Comparison of ENCODE assay signal across 1 cellular context in the genomic region with DNA sequence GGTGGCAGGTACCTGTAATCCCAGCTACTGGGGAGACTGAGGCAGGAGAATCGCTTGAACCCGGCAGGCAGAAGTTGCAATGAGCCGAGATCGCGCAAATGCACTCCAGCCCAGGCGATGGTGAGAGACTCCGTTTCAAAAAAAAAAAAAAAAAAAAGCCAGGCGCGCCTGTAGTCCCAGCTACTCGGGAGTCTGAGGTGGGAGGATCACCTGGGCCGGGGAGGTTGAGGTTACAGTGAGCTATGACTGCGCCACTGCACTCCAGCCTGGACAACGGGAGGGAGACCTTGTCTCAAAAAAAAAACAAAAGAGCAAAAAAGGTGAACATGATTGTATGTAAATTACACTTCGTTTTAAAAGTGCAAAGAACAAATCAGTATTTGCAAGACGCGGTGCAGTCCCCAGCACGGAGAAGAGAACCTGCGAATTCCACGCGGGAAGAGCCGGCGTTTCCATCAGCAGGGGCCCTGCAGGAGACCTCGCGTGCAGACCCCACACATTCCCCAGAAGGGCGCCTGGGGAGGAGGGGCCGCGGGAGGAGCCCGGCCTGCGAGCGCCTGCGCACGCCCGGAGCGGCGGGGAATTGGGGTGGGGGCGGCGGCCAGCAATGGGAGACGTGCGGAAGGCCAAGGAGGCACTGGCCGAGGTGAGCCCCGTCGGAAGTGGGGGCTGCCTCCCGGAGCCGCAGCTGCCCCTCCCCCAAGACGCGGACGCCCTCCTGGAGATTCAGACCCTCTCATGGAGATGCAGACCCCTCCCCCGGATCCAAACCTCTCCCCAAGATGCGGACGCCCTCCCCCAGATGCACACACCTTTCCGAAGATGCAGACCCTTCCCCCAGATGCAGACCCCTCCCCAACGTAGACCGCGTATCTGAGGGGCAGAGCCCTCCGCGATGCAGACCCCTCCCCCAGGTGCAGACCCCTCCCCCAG.
A peak's percentile ranks its signal among the peaks of the same experiment; 100 is the strongest.
TF ChIP-seq lines count a peak whose summit lies in the region.

No MANE protein-coding gene starts in this region.

TF ChIP-seq in HepG2, 621 proteins besides CTCF, POLR2A, EP300 and RAD21 (continued from another document and continues in another):
- 0 out of 2 replicates have a peak, but pooled peaks have one; percentile 32 for TF ChIP-seq ZNF317 (CRISPR knock-in tag; IDR thresholded peaks at IDR 0.05)
- TF ChIP-seq ZNF547 (CRISPR knock-in tag; IDR thresholded peaks at IDR 0.05) = 0 out of 2 replicates have a peak, but pooled peaks have one; percentile 32
- TF ChIP-seq HNRNPK (IDR thresholded peaks at IDR 0.05; ENCODE audit: low read depth, low read length, poor library complexity, severe bottlenecking) = peak; percentile 4
- no peak for TF ChIP-seq SIX4 (CRISPR knock-in tag; IDR thresholded peaks at IDR 0.05)
- peak; percentile 57; the same call in 1 of the 2 replicates for TF ChIP-seq HIVEP1 (CRISPR knock-in tag; IDR thresholded peaks at IDR 0.05)
- TF ChIP-seq TBX2 (CRISPR knock-in tag; IDR thresholded peaks at IDR 0.05; ENCODE audit: borderline replicate concordance) = no peak
- no peak for TF ChIP-seq NR2F2 (IDR thresholded peaks at IDR 0.05; ENCODE audit: borderline replicate concordance, low read depth)
- no peak for TF ChIP-seq MEIS2 (CRISPR knock-in tag; IDR thresholded peaks at IDR 0.05)
- TF ChIP-seq, protein P1, sequence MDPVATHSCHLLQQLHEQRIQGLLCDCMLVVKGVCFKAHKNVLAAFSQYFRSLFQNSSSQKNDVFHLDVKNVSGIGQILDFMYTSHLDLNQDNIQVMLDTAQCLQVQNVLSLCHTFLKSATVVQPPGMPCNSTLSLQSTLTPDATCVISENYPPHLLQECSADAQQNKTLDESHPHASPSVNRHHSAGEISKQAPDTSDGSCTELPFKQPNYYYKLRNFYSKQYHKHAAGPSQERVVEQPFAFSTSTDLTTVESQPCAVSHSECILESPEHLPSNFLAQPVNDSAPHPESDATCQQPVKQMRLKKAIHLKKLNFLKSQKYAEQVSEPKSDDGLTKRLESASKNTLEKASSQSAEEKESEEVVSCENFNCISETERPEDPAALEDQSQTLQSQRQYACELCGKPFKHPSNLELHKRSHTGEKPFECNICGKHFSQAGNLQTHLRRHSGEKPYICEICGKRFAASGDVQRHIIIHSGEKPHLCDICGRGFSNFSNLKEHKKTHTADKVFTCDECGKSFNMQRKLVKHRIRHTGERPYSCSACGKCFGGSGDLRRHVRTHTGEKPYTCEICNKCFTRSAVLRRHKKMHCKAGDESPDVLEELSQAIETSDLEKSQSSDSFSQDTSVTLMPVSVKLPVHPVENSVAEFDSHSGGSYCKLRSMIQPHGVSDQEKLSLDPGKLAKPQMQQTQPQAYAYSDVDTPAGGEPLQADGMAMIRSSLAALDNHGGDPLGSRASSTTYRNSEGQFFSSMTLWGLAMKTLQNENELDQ (CRISPR knock-in tag; IDR thresholded peaks at IDR 0.05; ENCODE audit: borderline replicate concordance) = no peak
- TF ChIP-seq, protein P2, sequence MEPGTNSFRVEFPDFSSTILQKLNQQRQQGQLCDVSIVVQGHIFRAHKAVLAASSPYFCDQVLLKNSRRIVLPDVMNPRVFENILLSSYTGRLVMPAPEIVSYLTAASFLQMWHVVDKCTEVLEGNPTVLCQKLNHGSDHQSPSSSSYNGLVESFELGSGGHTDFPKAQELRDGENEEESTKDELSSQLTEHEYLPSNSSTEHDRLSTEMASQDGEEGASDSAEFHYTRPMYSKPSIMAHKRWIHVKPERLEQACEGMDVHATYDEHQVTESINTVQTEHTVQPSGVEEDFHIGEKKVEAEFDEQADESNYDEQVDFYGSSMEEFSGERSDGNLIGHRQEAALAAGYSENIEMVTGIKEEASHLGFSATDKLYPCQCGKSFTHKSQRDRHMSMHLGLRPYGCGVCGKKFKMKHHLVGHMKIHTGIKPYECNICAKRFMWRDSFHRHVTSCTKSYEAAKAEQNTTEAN (CRISPR knock-in tag; conservative IDR thresholded peaks at IDR 0.05) = no peak
- no peak for TF ChIP-seq ZBTB3 (CRISPR knock-in tag; IDR thresholded peaks at IDR 0.05; ENCODE audit: borderline replicate concordance, low read depth)
- no peak for TF ChIP-seq MAFF (IDR thresholded peaks at IDR 0.05; ENCODE audit: low read depth, low read length)
- TF ChIP-seq ELF1 (CRISPR knock-in tag; IDR thresholded peaks at IDR 0.05) = no peak
- TF ChIP-seq, protein P3, sequence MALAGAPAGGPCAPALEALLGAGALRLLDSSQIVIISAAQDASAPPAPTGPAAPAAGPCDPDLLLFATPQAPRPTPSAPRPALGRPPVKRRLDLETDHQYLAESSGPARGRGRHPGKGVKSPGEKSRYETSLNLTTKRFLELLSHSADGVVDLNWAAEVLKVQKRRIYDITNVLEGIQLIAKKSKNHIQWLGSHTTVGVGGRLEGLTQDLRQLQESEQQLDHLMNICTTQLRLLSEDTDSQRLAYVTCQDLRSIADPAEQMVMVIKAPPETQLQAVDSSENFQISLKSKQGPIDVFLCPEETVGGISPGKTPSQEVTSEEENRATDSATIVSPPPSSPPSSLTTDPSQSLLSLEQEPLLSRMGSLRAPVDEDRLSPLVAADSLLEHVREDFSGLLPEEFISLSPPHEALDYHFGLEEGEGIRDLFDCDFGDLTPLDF (CRISPR knock-in tag; IDR thresholded peaks at IDR 0.05) = no peak
- TF ChIP-seq ZNF3 (CRISPR knock-in tag; IDR thresholded peaks at IDR 0.05) = no peak
- TF ChIP-seq MEF2D (CRISPR knock-in tag; IDR thresholded peaks at IDR 0.05) = no peak
- TF ChIP-seq, protein P4, sequence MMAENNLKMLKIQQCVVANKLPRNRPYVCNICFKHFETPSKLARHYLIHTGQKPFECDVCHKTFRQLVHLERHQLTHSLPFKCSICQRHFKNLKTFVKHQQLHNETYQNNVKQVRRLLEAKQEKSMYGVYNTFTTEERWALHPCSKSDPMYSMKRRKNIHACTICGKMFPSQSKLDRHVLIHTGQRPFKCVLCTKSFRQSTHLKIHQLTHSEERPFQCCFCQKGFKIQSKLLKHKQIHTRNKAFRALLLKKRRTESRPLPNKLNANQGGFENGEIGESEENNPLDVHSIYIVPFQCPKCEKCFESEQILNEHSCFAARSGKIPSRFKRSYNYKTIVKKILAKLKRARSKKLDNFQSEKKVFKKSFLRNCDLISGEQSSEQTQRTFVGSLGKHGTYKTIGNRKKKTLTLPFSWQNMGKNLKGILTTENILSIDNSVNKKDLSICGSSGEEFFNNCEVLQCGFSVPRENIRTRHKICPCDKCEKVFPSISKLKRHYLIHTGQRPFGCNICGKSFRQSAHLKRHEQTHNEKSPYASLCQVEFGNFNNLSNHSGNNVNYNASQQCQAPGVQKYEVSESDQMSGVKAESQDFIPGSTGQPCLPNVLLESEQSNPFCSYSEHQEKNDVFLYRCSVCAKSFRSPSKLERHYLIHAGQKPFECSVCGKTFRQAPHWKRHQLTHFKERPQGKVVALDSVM (CRISPR knock-in tag; IDR thresholded peaks at IDR 0.05) = 0 out of 2 replicates have a peak, but pooled peaks have one; percentile 30
- TF ChIP-seq, protein P5, sequence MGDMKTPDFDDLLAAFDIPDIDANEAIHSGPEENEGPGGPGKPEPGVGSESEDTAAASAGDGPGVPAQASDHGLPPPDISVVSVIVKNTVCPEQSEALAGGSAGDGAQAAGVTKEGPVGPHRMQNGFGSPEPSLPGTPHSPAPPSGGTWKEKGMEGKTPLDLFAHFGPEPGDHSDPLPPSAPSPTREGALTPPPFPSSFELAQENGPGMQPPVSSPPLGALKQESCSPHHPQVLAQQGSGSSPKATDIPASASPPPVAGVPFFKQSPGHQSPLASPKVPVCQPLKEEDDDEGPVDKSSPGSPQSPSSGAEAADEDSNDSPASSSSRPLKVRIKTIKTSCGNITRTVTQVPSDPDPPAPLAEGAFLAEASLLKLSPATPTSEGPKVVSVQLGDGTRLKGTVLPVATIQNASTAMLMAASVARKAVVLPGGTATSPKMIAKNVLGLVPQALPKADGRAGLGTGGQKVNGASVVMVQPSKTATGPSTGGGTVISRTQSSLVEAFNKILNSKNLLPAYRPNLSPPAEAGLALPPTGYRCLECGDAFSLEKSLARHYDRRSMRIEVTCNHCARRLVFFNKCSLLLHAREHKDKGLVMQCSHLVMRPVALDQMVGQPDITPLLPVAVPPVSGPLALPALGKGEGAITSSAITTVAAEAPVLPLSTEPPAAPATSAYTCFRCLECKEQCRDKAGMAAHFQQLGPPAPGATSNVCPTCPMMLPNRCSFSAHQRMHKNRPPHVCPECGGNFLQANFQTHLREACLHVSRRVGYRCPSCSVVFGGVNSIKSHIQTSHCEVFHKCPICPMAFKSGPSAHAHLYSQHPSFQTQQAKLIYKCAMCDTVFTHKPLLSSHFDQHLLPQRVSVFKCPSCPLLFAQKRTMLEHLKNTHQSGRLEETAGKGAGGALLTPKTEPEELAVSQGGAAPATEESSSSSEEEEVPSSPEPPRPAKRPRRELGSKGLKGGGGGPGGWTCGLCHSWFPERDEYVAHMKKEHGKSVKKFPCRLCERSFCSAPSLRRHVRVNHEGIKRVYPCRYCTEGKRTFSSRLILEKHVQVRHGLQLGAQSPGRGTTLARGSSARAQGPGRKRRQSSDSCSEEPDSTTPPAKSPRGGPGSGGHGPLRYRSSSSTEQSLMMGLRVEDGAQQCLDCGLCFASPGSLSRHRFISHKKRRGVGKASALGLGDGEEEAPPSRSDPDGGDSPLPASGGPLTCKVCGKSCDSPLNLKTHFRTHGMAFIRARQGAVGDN (CRISPR knock-in tag; IDR thresholded peaks at IDR 0.05) = peak; percentile 63
- TF ChIP-seq ZFY (CRISPR knock-in tag; IDR thresholded peaks at IDR 0.05) = peak; percentile 12; the same call in 1 of the 2 replicates
- TF ChIP-seq, protein P6, sequence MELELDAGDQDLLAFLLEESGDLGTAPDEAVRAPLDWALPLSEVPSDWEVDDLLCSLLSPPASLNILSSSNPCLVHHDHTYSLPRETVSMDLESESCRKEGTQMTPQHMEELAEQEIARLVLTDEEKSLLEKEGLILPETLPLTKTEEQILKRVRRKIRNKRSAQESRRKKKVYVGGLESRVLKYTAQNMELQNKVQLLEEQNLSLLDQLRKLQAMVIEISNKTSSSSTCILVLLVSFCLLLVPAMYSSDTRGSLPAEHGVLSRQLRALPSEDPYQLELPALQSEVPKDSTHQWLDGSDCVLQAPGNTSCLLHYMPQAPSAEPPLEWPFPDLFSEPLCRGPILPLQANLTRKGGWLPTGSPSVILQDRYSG (CRISPR knock-in tag; IDR thresholded peaks at IDR 0.05) = no peak
- no peak for TF ChIP-seq ZNF101 (CRISPR knock-in tag; IDR thresholded peaks at IDR 0.05; ENCODE audit: borderline replicate concordance, low read depth)
- TF ChIP-seq, protein P7, sequence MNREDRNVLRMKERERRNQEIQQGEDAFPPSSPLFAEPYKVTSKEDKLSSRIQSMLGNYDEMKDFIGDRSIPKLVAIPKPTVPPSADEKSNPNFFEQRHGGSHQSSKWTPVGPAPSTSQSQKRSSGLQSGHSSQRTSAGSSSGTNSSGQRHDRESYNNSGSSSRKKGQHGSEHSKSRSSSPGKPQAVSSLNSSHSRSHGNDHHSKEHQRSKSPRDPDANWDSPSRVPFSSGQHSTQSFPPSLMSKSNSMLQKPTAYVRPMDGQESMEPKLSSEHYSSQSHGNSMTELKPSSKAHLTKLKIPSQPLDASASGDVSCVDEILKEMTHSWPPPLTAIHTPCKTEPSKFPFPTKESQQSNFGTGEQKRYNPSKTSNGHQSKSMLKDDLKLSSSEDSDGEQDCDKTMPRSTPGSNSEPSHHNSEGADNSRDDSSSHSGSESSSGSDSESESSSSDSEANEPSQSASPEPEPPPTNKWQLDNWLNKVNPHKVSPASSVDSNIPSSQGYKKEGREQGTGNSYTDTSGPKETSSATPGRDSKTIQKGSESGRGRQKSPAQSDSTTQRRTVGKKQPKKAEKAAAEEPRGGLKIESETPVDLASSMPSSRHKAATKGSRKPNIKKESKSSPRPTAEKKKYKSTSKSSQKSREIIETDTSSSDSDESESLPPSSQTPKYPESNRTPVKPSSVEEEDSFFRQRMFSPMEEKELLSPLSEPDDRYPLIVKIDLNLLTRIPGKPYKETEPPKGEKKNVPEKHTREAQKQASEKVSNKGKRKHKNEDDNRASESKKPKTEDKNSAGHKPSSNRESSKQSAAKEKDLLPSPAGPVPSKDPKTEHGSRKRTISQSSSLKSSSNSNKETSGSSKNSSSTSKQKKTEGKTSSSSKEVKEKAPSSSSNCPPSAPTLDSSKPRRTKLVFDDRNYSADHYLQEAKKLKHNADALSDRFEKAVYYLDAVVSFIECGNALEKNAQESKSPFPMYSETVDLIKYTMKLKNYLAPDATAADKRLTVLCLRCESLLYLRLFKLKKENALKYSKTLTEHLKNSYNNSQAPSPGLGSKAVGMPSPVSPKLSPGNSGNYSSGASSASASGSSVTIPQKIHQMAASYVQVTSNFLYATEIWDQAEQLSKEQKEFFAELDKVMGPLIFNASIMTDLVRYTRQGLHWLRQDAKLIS (CRISPR knock-in tag; IDR thresholded peaks at IDR 0.05) = no peak
- TF ChIP-seq ZNF768 (CRISPR knock-in tag; IDR thresholded peaks at IDR 0.05) = peak; percentile 21; the same call in 1 of the 2 replicates
- TF ChIP-seq, protein P8, sequence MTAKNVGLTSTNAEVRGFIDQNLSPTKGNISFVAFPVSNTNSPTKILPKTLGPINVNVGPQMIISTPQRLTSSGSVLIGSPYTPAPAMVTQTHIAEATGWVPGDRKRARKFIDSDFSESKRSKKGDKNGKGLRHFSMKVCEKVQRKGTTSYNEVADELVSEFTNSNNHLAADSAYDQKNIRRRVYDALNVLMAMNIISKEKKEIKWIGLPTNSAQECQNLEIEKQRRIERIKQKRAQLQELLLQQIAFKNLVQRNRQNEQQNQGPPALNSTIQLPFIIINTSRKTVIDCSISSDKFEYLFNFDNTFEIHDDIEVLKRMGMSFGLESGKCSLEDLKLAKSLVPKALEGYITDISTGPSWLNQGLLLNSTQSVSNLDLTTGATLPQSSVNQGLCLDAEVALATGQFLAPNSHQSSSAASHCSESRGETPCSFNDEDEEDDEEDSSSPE (CRISPR knock-in tag; IDR thresholded peaks at IDR 0.05) = 0 out of 2 replicates have a peak, but pooled peaks have one; percentile 23
- no peak for TF ChIP-seq ZFX (CRISPR knock-in tag; IDR thresholded peaks at IDR 0.05; ENCODE audit: low read depth)
- no peak for TF ChIP-seq ZNF432 (CRISPR knock-in tag; IDR thresholded peaks at IDR 0.05; ENCODE audit: borderline replicate concordance)
- TF ChIP-seq ZBTB7A (CRISPR knock-in tag; IDR thresholded peaks at IDR 0.05) = peak; percentile 98; the same call in 1 of the 2 replicates
- TF ChIP-seq RXRB (CRISPR knock-in tag; IDR thresholded peaks at IDR 0.05; ENCODE audit: borderline replicate concordance) = no peak
- peak; percentile 66 for TF ChIP-seq SAP130 (CRISPR knock-in tag; IDR thresholded peaks at IDR 0.05; ENCODE audit: low read depth)
- TF ChIP-seq, protein P9, sequence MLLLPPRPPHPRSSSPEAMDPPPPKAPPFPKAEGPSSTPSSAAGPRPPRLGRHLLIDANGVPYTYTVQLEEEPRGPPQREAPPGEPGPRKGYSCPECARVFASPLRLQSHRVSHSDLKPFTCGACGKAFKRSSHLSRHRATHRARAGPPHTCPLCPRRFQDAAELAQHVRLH (CRISPR knock-in tag; IDR thresholded peaks at IDR 0.05; ENCODE audit: borderline replicate concordance, low read depth) = 0 out of 2 replicates have a peak, but pooled peaks have one; percentile 30
- TF ChIP-seq ADNP (CRISPR knock-in tag; IDR thresholded peaks at IDR 0.05) = no peak
- peak; percentile 50 for TF ChIP-seq ZNF883 (CRISPR knock-in tag; IDR thresholded peaks at IDR 0.05; ENCODE audit: not compliant biosample characterization)
- TF ChIP-seq ZBTB20 (CRISPR knock-in tag; IDR thresholded peaks at IDR 0.05; ENCODE audit: borderline replicate concordance, low read depth) = no peak
- TF ChIP-seq, protein P10, sequence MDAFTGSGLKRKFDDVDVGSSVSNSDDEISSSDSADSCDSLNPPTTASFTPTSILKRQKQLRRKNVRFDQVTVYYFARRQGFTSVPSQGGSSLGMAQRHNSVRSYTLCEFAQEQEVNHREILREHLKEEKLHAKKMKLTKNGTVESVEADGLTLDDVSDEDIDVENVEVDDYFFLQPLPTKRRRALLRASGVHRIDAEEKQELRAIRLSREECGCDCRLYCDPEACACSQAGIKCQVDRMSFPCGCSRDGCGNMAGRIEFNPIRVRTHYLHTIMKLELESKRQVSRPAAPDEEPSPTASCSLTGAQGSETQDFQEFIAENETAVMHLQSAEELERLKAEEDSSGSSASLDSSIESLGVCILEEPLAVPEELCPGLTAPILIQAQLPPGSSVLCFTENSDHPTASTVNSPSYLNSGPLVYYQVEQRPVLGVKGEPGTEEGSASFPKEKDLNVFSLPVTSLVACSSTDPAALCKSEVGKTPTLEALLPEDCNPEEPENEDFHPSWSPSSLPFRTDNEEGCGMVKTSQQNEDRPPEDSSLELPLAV (CRISPR knock-in tag; conservative IDR thresholded peaks at IDR 0.05; ENCODE audit: low read depth) = no peak
